1 cellular context compared by ENCODE assay signal in genomic region chr16:10978846-10979446, GRCh38.
TF ChIP-seq lines count a peak whose summit lies in the region.

No MANE protein-coding gene starts in this region.

TF ChIP-seq in HepG2, 621 proteins besides CTCF, POLR2A, EP300 and RAD21 (continues in another document):
- TF ChIP-seq TBX2 (CRISPR knock-in tag; IDR thresholded peaks at IDR 0.05; ENCODE audit: borderline replicate concordance) (peak; percentile 13; the same call in 1 of the 2 replicates), HNF4A (CRISPR knock-in tag; IDR thresholded peaks at IDR 0.05) (peak; percentile 50), PHF8 (CRISPR knock-in tag; IDR thresholded peaks at IDR 0.05) (0 out of 2 replicates have a peak, but pooled peaks have one; percentile 25), ZBTB26 (CRISPR knock-in tag; IDR thresholded peaks at IDR 0.05; ENCODE audit: borderline replicate concordance) (no peak), SOX6 (IDR thresholded peaks at IDR 0.05) (no peak), SOX6 (CRISPR knock-in tag; IDR thresholded peaks at IDR 0.05) (peak; percentile 42), LBX2 (CRISPR knock-in tag; IDR thresholded peaks at IDR 0.05; ENCODE audit: borderline replicate concordance) (no peak), TOE1 (CRISPR knock-in tag; IDR thresholded peaks at IDR 0.05) (no peak), ZSCAN20 (CRISPR knock-in tag; IDR thresholded peaks at IDR 0.05; ENCODE audit: borderline replicate concordance) (no peak), PLRG1 (conservative IDR thresholded peaks at IDR 0.05) (no peak), ZFP1 (CRISPR knock-in tag; IDR thresholded peaks at IDR 0.05) (no peak), FOXJ3 (CRISPR knock-in tag; IDR thresholded peaks at IDR 0.05; ENCODE audit: borderline replicate concordance) (no peak), KLF12 (CRISPR knock-in tag; IDR thresholded peaks at IDR 0.05; ENCODE audit: borderline replicate concordance) (no peak), PITX1 (CRISPR knock-in tag; IDR thresholded peaks at IDR 0.05) (peak; percentile 34; the same call in 1 of the 2 replicates), KLF13 (CRISPR knock-in tag; IDR thresholded peaks at IDR 0.05) (no peak), SOX5 (CRISPR knock-in tag; IDR thresholded peaks at IDR 0.05; ENCODE audit: borderline replicate concordance) (peak; percentile 17; the same call in 1 of the 2 replicates), E2F2 (CRISPR knock-in tag; IDR thresholded peaks at IDR 0.05; ENCODE audit: borderline replicate concordance) (no peak), RAD51 (IDR thresholded peaks at IDR 0.05; ENCODE audit: borderline replicate concordance) (no peak), XRCC5 (optimal IDR thresholded peaks at IDR 0.05; ENCODE audit: low read length) (peak; percentile 37), SNRNP70 (IDR thresholded peaks at IDR 0.05; ENCODE audit: low read depth, low read length) (no peak), TBL1XR1 (IDR thresholded peaks at IDR 0.05; ENCODE audit: borderline replicate concordance, low read length, partially characterized antibody) (no peak), ZNF121 (CRISPR knock-in tag; IDR thresholded peaks at IDR 0.05) (no peak), THAP11 (CRISPR knock-in tag; IDR thresholded peaks at IDR 0.05) (no peak), HINFP (CRISPR knock-in tag; IDR thresholded peaks at IDR 0.05; ENCODE audit: low read depth) (0 out of 2 replicates have a peak, but pooled peaks have one; percentile 26), NR3C1 (CRISPR knock-in tag; IDR thresholded peaks at IDR 0.05) (no peak), ZNF292 (CRISPR knock-in tag; IDR thresholded peaks at IDR 0.05; ENCODE audit: borderline replicate concordance, low read depth) (peak; percentile 38; the same call in 1 of the 2 replicates), ZNF326 (CRISPR knock-in tag; IDR thresholded peaks at IDR 0.05; ENCODE audit: borderline replicate concordance) (no peak), MLXIP (CRISPR knock-in tag; IDR thresholded peaks at IDR 0.05; ENCODE audit: borderline replicate concordance) (no peak), MXI1 (IDR thresholded peaks at IDR 0.05; ENCODE audit: borderline replicate concordance, low read depth, low read length) (no peak), REXO4 (CRISPR knock-in tag; IDR thresholded peaks at IDR 0.05; ENCODE audit: borderline replicate concordance) (no peak), SAFB2 (CRISPR knock-in tag; IDR thresholded peaks at IDR 0.05; ENCODE audit: borderline replicate concordance, low read depth) (no peak), HHEX (CRISPR knock-in tag; IDR thresholded peaks at IDR 0.05) (no peak), HMG20B (CRISPR knock-in tag; conservative IDR thresholded peaks at IDR 0.05) (no peak), ZKSCAN8 (CRISPR knock-in tag; IDR thresholded peaks at IDR 0.05; ENCODE audit: borderline replicate concordance) (no peak), SALL1 (CRISPR knock-in tag; IDR thresholded peaks at IDR 0.05) (peak; percentile 47), POGZ (CRISPR knock-in tag; IDR thresholded peaks at IDR 0.05) (0 out of 2 replicates have a peak, but pooled peaks have one; percentile 16), ARID5B (CRISPR knock-in tag; IDR thresholded peaks at IDR 0.05) (peak; percentile 43; the same call in 1 of the 2 replicates), NR0B2 (CRISPR knock-in tag; IDR thresholded peaks at IDR 0.05) (no peak), ZMAT3 (CRISPR knock-in tag; conservative IDR thresholded peaks at IDR 0.05) (no peak), PCBP2 (optimal IDR thresholded peaks at IDR 0.05; ENCODE audit: low read depth, low read length, poor library complexity, severe bottlenecking) (no peak), SALL2 (CRISPR knock-in tag; IDR thresholded peaks at IDR 0.05) (no peak), HOXA3 (CRISPR knock-in tag; IDR thresholded peaks at IDR 0.05) (peak; percentile 56), SNAI1 (CRISPR knock-in tag; IDR thresholded peaks at IDR 0.05; ENCODE audit: borderline replicate concordance) (0 out of 2 replicates have a peak, but pooled peaks have one; percentile 48), ZNF446 (CRISPR knock-in tag; IDR thresholded peaks at IDR 0.05) (no peak), E2F5 (CRISPR knock-in tag; conservative IDR thresholded peaks at IDR 0.05) (no peak), HDAC1 (CRISPR knock-in tag; IDR thresholded peaks at IDR 0.05) (no peak), RXRB (CRISPR knock-in tag; IDR thresholded peaks at IDR 0.05; ENCODE audit: borderline replicate concordance) (peak; percentile 20; the same call in 1 of the 2 replicates), ZNF841 (CRISPR knock-in tag; IDR thresholded peaks at IDR 0.05; ENCODE audit: borderline replicate concordance) (no peak), ZNF710 (CRISPR knock-in tag; IDR thresholded peaks at IDR 0.05; ENCODE audit: borderline replicate concordance) (peak; percentile 64; the same call in 1 of the 2 replicates), CENPX (CRISPR knock-in tag; IDR thresholded peaks at IDR 0.05) (no peak), ZBTB43 (CRISPR knock-in tag; conservative IDR thresholded peaks at IDR 0.05) (no peak), ZNF354B (CRISPR knock-in tag; IDR thresholded peaks at IDR 0.05) (no peak), HDAC2 (CRISPR knock-in tag; IDR thresholded peaks at IDR 0.05) (0 out of 2 replicates have a peak, but pooled peaks have one; percentile 24), FOXA1 (IDR thresholded peaks at IDR 0.05) (no peak), FOXA1 (CRISPR knock-in tag; IDR thresholded peaks at IDR 0.05) (peak; percentile 62)
